ENCODE assay signal across 8 cellular contexts in the genomic region with DNA sequence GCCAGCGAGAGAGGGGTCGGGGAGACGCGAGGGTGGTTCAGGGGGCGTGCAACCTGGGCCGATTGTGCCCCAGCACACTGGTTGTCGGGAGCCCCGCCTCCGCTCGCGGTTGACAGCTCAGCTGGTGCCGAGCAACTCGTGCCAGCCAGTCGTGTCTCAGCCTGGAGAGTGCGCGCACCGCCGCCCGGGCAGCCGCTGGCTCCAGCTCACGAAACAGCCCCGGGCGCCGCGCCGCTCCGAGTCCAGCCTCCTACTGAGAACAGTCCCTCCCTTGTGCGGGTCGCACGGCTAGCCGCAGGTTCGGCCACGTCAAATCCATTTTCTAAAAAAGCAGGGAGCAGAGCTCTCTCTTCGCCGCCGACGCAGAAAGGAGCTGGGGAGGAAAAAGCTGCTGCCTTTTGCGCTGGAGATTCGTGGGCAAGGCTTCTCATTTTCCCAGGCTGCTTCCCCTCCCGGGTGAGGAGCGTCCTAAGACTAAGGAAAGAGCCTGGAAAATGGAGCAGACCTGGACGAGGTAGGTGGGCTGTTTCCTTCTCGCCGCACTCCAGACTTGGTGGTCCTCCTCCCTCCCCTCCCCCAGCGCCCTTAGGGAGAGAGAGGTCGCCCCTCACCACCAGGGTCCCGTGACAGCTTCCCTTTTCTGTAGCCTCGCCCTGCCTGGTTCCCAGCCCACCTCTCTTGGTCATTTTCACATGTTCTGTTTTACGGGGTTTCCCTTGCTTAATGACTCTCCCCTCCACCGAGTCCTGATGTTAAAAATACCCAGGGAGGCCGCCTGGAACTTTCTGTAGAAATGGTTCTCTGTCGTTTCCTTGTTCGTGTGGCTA. TPM values are rescaled to one million over a fixed set of nuclear protein-coding genes. Genes with fewer than 3 reads are reported as not detected.
DNase-seq lines count a peak whose midpoint lies in the region; ATAC-seq and TF ChIP-seq lines count a peak whose summit lies in the region.
"Not testable (repeated sequence)": the region's sequence is repeated elsewhere in the genome, so short reads cannot be mapped to it uniquely, and the experiment has no call there.

No MANE protein-coding gene starts in this region.

- ATAC-seq in GM18505 (IDR thresholded peaks at IDR 0.05; ENCODE audit: unreplicated experiment) (peak; percentile 64), HG02588 (IDR thresholded peaks at IDR 0.05; ENCODE audit: unreplicated experiment) (peak; percentile 70), Panc1 (peak; percentile 96), right cardiac atrium (peak; percentile 98 to 99)
- ATAC-seq in activated T-helper 17 cell treated with anti-CD3 and anti-CD28 coated beads, Interleukin-2, amount 50 U/mL, for 72 hours (replicated peaks) = peak; percentile 93

- intact Hi-C loops in Panc1 (cut with micrococcal nuclease; ENCODE audit: unreplicated experiment); right cardiac atrium (cut with DNase I); tibial artery (cut with DNase I; ENCODE audit: low total_unique reads): not testable (repeated sequence)

- not testable (repeated sequence) for TF ChIP-seq POLR2A in GM18505 (IDR thresholded peaks at IDR 0.05; ENCODE audit: borderline replicate concordance, extremely low read depth, insufficient read depth, insufficient read length)

- not testable (repeated sequence) for H3K4me3 Mint-ChIP-seq in activated T-helper 17 cell treated with anti-CD3 and anti-CD28 coated beads, Interleukin-2, amount 50 U/mL, for 72 hours; nephron progenitor cell

- H3K9me3 Mint-ChIP-seq in activated T-helper 17 cell treated with anti-CD3 and anti-CD28 coated beads, Interleukin-2, amount 50 U/mL, for 72 hours; nephron progenitor cell: not testable (repeated sequence)

- not testable (repeated sequence) for TF ChIP-seq CTCF in Panc1 (IDR thresholded peaks at IDR 0.05); epithelial cell of proximal tubule (conservative IDR thresholded peaks at IDR 0.05; ENCODE audit: low read depth, low read length); nephron progenitor cell (IDR thresholded peaks at IDR 0.05); tibial artery (IDR thresholded peaks at IDR 0.05)

- not testable (repeated sequence) for H3K27me3 ChIP-seq in Panc1 (ENCODE audit: control insufficient read depth, insufficient read depth, low read length); right cardiac atrium (ENCODE audit: control insufficient read depth, insufficient read depth); tibial artery

- not testable (repeated sequence) for H3K4me3 ChIP-seq in Panc1 (ENCODE audit: low read depth in 2 of 2, low read length in 2 of 2); right cardiac atrium (ENCODE audit: low read length)
- H3K4me3 ChIP-seq in epithelial cell of proximal tubule (ENCODE audit: low read depth, low read length) (peak overlapping the region; percentile 36), tibial artery (peak overlapping the region; percentile 47 to 57)

- 1% methylated on average over 16 of the region's 53 CpGs for WGBS in right cardiac atrium

- BruUV-seq in Panc1 (replicated peaks; lab: Mats Ljungman, UMichigan) = not testable (repeated sequence)

- not testable (repeated sequence) for H3K4me1 Mint-ChIP-seq in activated T-helper 17 cell treated with anti-CD3 and anti-CD28 coated beads, Interleukin-2, amount 50 U/mL, for 72 hours; nephron progenitor cell

- H3K4me1 ChIP-seq in Panc1 (ENCODE audit: control insufficient read depth, insufficient read depth, low read length); right cardiac atrium (ENCODE audit: control insufficient read depth, insufficient read depth, low read length); tibial artery: not testable (repeated sequence)

- in situ Hi-C loops in Panc1 (cut with HindIII; ENCODE audit: low pct_unique_long_range_greater_than_20kb, low sequenced_read_pairs) = not testable (repeated sequence)

- H3K36me3 Mint-ChIP-seq in activated T-helper 17 cell treated with anti-CD3 and anti-CD28 coated beads, Interleukin-2, amount 50 U/mL, for 72 hours (ENCODE audit: low read depth); nephron progenitor cell (ENCODE audit: low read depth): not testable (repeated sequence)

- not testable (repeated sequence) for H3K36me3 ChIP-seq in Panc1 (ENCODE audit: control insufficient read depth, insufficient read depth, low read length); tibial artery

- H3K27ac Mint-ChIP-seq in activated T-helper 17 cell treated with anti-CD3 and anti-CD28 coated beads, Interleukin-2, amount 50 U/mL, for 72 hours; nephron progenitor cell: not testable (repeated sequence)

- not testable (repeated sequence) for H3K27ac ChIP-seq in Panc1 (ENCODE audit: low read length); right cardiac atrium (ENCODE audit: low read length)
- H3K27ac ChIP-seq in tibial artery = peak overlapping the region; percentile 62 to 82

- not testable (repeated sequence) for DNase-seq in Panc1 (ENCODE audit: low read depth, low spot score); epithelial cell of proximal tubule (ENCODE audit: low read depth); tibial artery
- peak in 1 of 3 donors; percentile 14 for DNase-seq in right cardiac atrium
- peak; percentile 1 for DNase-seq in nephron progenitor cell

- H3K27me3 Mint-ChIP-seq in activated T-helper 17 cell treated with anti-CD3 and anti-CD28 coated beads, Interleukin-2, amount 50 U/mL, for 72 hours; nephron progenitor cell (ENCODE audit: low read depth, poor library complexity): not testable (repeated sequence)

- POLR2A ChIA-PET in Panc1 (lab: Charles Lee) = not testable (repeated sequence)

- CTCF ChIA-PET in Panc1 (lab: Charles Lee) = not testable (repeated sequence)

- not testable (repeated sequence) for H3K9me3 ChIP-seq in Panc1 (ENCODE audit: control insufficient read depth, insufficient read depth, low read depth, low read length); right cardiac atrium (ENCODE audit: control insufficient read depth, low read length); tibial artery

RNA-seq across cellular contexts. Expression of a gene that starts 56.7 kb away (rescaled TPM):
- 23.7 TPM for total RNA-seq in Panc1 (2021; ENCODE audit: unreplicated experiment)
- polyA plus RNA-seq in Panc1 (2012; ENCODE audit: insufficient read length) = 11.8 TPM
- total RNA-seq in activated T-helper 17 cell treated with anti-CD3 and anti-CD28 coated beads, Interleukin-2, amount 50 U/mL, for 72 hours = 10 to 100 TPM; 23.3 to 23.7 TPM
- total RNA-seq in epithelial cell of proximal tubule = 17.7 and 19.8 TPM in 2 replicates
- 10 to 100 TPM; 16.4 to 23.6 (median 21.1) TPM for total RNA-seq in right cardiac atrium
- 14.9 TPM for polyA plus RNA-seq in right cardiac atrium
